In the genomic region with DNA sequence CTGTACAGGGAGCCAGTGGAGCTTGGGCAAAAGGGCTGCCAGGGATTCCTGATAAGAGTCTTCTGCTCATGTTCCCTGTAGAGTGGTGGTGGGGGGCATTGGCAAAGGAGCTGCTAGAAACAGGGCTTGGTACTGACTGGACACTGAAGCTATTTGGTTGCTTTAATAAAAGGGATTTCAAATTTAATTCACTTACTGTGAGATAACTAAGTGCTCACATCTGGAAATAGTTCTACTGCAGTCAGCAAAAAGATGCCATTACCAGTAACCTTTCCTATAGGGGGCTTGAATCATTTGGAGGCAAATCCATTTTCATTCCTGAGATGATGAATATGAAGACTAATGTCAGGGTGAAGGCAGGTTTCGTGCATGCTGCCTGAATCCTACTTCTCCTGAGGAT, we compare ENCODE assay signal across 29 cellular contexts.
"Had no signal": no experiment of that assay in that cellular context is flagged by ENCODE, and none has a peak within 500 bp of the region (broad histone marks: within the 10 kb centered on the region; RNA-seq: fewer than 3 reads in every experiment).

No MANE protein-coding gene starts in this region.

- H3K4me3 Mint-ChIP-seq: dendritic cell treated with granulocyte-macrophage colony-stimulating factor and Interleukin-4, amounts not matched to agents 40 ng/mL and 50 ng/mL, for 4 days; effector memory CD8-positive, alpha-beta T cell; endodermal cell had no signal

- H3K27ac ChIP-seq: colonic mucosa, coronary artery, dorsolateral prefrontal cortex, epithelial cell of prostate, esophagus muscularis mucosa, esophagus squamous epithelium, foreskin keratinocyte, gastrocnemius medialis, gastroesophageal sphincter, heart left ventricle, heart right ventricle had no signal

- H3K4me3 ChIP-seq: colonic mucosa, coronary artery, dorsolateral prefrontal cortex, esophagus muscularis mucosa, esophagus squamous epithelium, gastrocnemius medialis, gastroesophageal sphincter, heart left ventricle, heart right ventricle had no signal

- ATAC-seq: effector memory CD8-positive, alpha-beta T cell; esophagus mucosa; foreskin keratinocyte; gastrocnemius medialis; gastroesophageal sphincter; heart left ventricle; heart right ventricle had no signal

- H3K4me1 Mint-ChIP-seq: endodermal cell had no signal

- H3K9me3 ChIP-seq: colonic mucosa, esophagus squamous epithelium, gastrocnemius medialis had no signal

- H3K36me3 ChIP-seq: colonic mucosa, esophagus muscularis mucosa, esophagus squamous epithelium, gastrocnemius medialis, gastroesophageal sphincter, heart left ventricle, heart right ventricle had no signal

- H3K27me3 ChIP-seq: colonic mucosa, esophagus muscularis mucosa, esophagus squamous epithelium, foreskin keratinocyte, gastrocnemius medialis, gastroesophageal sphincter, heart left ventricle, heart right ventricle had no signal

- H3K4me1 ChIP-seq: colonic mucosa, esophagus muscularis mucosa, esophagus squamous epithelium, foreskin keratinocyte, gastrocnemius medialis, gastroesophageal sphincter, heart left ventricle, heart right ventricle had no signal

- FAIRE-seq: colon, endometrium, endothelial cell of umbilical vein, frontal cortex had no signal

- H3K27me3 Mint-ChIP-seq: dendritic cell treated with granulocyte-macrophage colony-stimulating factor and Interleukin-4, amounts not matched to agents 40 ng/mL and 50 ng/mL, for 4 days had no signal

- H3K27ac Mint-ChIP-seq: dendritic cell treated with granulocyte-macrophage colony-stimulating factor and Interleukin-4, amounts not matched to agents 40 ng/mL and 50 ng/mL, for 4 days; effector memory CD8-positive, alpha-beta T cell; endodermal cell had no signal

- H3K9me3 Mint-ChIP-seq: dendritic cell treated with granulocyte-macrophage colony-stimulating factor and Interleukin-4, amounts not matched to agents 40 ng/mL and 50 ng/mL, for 4 days; effector memory CD8-positive, alpha-beta T cell; endodermal cell had no signal

- DNase-seq: colonic mucosa; cortex of kidney; dermis blood vessel endothelial cell; dorsolateral prefrontal cortex; effector CD4-positive, alpha-beta T cell; effector CD8-positive, alpha-beta T cell; effector memory CD4-positive, alpha-beta T cell; effector memory CD8-positive, alpha-beta T cell; endodermal cell; erythroblast; esophagus squamous epithelium; foreskin fibroblast; foreskin keratinocyte; foreskin melanocyte; gastrocnemius medialis; glutamatergic neuron; head of caudate nucleus; heart left ventricle; heart right ventricle had no signal
